In genomic region chr13:87498681-87499080, GRCh38 we compare ENCODE assay signal across 13 cellular contexts.
DNase-seq lines count a peak whose midpoint lies in the region; ATAC-seq, FAIRE-seq and TF ChIP-seq lines count a peak whose summit lies in the region.
"Had no signal": no experiment of that assay in that cellular context is flagged by ENCODE, and none has a peak within 500 bp of the region (broad histone marks: within the 10 kb centered on the region; RNA-seq: fewer than 3 reads in every experiment).

No MANE protein-coding gene starts in this region.

- H3K27ac ChIP-seq in esophagus muscularis mucosa (replicated peaks in 1 of 4), result no peak overlapping the region
- H3K27ac ChIP-seq: coronary artery, tibial artery had no signal

- DNase-seq in HK-2 (ENCODE audit: unreplicated experiment), result peak; percentile 1
- DNase-seq in OCI-M1 (lab: John Stamatoyannopoulos, UW), result peak; percentile 53
- DNase-seq in bronchial epithelial cell (ENCODE audit: low read depth), result peak; percentile 7
- peak; percentile 2 for DNase-seq in non-pigmented ciliary epithelial cell (ENCODE audit: low read depth)
- no peak for DNase-seq in esophagus muscularis mucosa (ENCODE audit: extremely low spot score)
- no peak for DNase-seq in DMS 273 (lab: John Stamatoyannopoulos, UW; ENCODE audit: unreplicated experiment)
- DNase-seq: CD8-positive, alpha-beta T cell; GDM1; islet precursor cell; tibial artery had no signal

- 41% methylated on average over 2 of the region's 2 CpGs for WGBS in esophagus muscularis mucosa

- no peak for FAIRE-seq in bronchial epithelial cell (lab: Jason Lieb, UNC)

- no peak for TF ChIP-seq CTCF in bronchial epithelial cell (IDR thresholded peaks at IDR 0.05; ENCODE audit: insufficient read depth, low read length, severe bottlenecking)
- TF ChIP-seq CTCF in esophagus muscularis mucosa (IDR thresholded peaks at IDR 0.05), result no peak

- H3K4me3 ChIP-seq in bronchial epithelial cell (ENCODE audit: low read depth, low read length), result no peak overlapping the region
- no peak overlapping the region for H3K4me3 ChIP-seq in esophagus muscularis mucosa
- H3K4me3 ChIP-seq: coronary artery, tibial artery had no signal

- H3K4me1 ChIP-seq in esophagus muscularis mucosa, result no peaks in the 10 kb centered on the region
- H3K4me1 ChIP-seq: tibial artery had no signal

- intact Hi-C loops in esophagus muscularis mucosa (cut with DNase I), result no loop called here

- H3K9me3 ChIP-seq in esophagus muscularis mucosa, result no peaks in the 10 kb centered on the region
- H3K9me3 ChIP-seq: tibial artery had no signal

- TF ChIP-seq POLR2A in esophagus muscularis mucosa (IDR thresholded peaks at IDR 0.05; ENCODE audit: low read depth), result no peak
- no peak for TF ChIP-seq POLR2A in GM18505 (IDR thresholded peaks at IDR 0.05; ENCODE audit: borderline replicate concordance, extremely low read depth, insufficient read depth, insufficient read length)

- H3K27me3 ChIP-seq in bronchial epithelial cell (ENCODE audit: control insufficient read depth, insufficient read depth, low read length) (no peaks in the 10 kb centered on the region), esophagus muscularis mucosa (peaks cover 0 to 11% (median 0%) of the 10 kb centered on the region in 4 donors)
- H3K27me3 ChIP-seq: tibial artery had no signal

- H3K36me3 ChIP-seq in bronchial epithelial cell (ENCODE audit: control insufficient read depth, insufficient read depth, low read length), result no peaks in the 10 kb centered on the region
- no peaks in the 10 kb centered on the region for H3K36me3 ChIP-seq in esophagus muscularis mucosa
- H3K36me3 ChIP-seq: tibial artery had no signal

- ATAC-seq in GM21390 (IDR thresholded peaks at IDR 0.05; ENCODE audit: unreplicated experiment) (no peak), GM18505 (IDR thresholded peaks at IDR 0.05; ENCODE audit: unreplicated experiment) (no peak)
- ATAC-seq: CD8-positive, alpha-beta T cell had no signal

- TF ChIP-seq EP300 in esophagus muscularis mucosa (IDR thresholded peaks at IDR 0.05), result no peak

Comparison
In these comparisons a context has a peak if more than half of its experiments do, and no peak if none do; other contexts are left out.
1. DNase-seq: peak in HK-2 (single experiment), OCI-M1 (single experiment), bronchial epithelial cell (single experiment) and non-pigmented ciliary epithelial cell (single experiment); none in esophagus muscularis mucosa (single experiment) and DMS 273 (single experiment).